ENCODE assay signal across 16 cellular contexts in the genomic region with DNA sequence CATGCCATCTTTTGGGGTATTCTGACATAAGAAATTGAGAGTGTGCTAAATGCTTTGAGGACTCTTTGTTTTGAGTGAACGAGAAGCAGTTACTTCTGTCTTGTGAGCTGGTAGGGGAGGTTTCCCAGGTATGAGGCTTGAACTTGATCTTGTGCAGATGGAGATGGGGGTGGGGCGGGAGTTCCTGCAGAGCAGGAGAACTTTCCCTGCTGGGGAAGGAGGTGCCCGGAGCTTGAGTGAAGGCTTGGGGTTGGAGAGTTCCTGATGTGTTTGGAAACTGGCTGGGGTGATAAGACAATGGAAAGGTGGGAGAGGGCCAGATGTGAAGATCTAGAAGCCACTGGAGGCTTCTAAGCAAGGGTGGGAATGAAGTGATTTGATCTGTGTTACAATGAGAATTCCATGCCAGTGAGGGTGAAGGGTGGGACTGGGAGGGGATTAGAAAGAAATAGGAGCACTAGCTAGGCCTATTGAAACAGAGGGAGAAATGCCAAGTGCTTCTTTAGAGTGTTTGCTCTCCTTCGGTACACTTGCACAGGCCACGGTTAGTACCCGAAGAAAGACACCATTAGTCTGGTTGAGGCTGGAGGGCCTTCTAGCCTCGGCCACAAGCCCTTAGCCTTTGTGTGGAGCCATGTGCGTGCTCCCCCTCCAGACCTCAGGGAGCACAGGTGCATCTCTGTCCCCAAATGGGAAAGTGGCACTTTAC.
"Had no signal": no experiment of that assay in that cellular context is flagged by ENCODE, and none has a peak within 500 bp of the region (broad histone marks: within the 10 kb centered on the region; RNA-seq: fewer than 3 reads in every experiment).

No MANE protein-coding gene starts in this region.

- H3K4me3 Mint-ChIP-seq: activated naive CD4-positive, alpha-beta T cell treated with anti-CD3 and anti-CD28 coated beads, Interleukin-2, amount 50 U/mL, for 24 hours; central memory CD8-positive, alpha-beta T cell; immature natural killer cell; nephron progenitor cell; stimulated activated naive CD8-positive, alpha-beta T cell treated with anti-CD3 and anti-CD28 coated beads, Interleukin-15, Interleukin-2, amounts not matched to agents 100 ng/mL and 50 ng/mL, for 24 hours had no signal

- H3K36me3 ChIP-seq: ascending aorta, colonic mucosa, prostate gland, right atrium auricular region, transverse colon had no signal

- H3K9me3 ChIP-seq: ascending aorta, colonic mucosa, prostate gland, right atrium auricular region, transverse colon had no signal

- H3K9me3 Mint-ChIP-seq: activated naive CD4-positive, alpha-beta T cell treated with anti-CD3 and anti-CD28 coated beads, Interleukin-2, amount 50 U/mL, for 24 hours; central memory CD8-positive, alpha-beta T cell; immature natural killer cell; stimulated activated naive CD8-positive, alpha-beta T cell treated with anti-CD3 and anti-CD28 coated beads, Interleukin-15, Interleukin-2, amounts not matched to agents 100 ng/mL and 50 ng/mL, for 24 hours had no signal

- H3K4me1 ChIP-seq: colonic mucosa, prostate gland had no signal

- H3K4me1 Mint-ChIP-seq: central memory CD8-positive, alpha-beta T cell had no signal

- H3K27ac Mint-ChIP-seq: activated naive CD4-positive, alpha-beta T cell treated with anti-CD3 and anti-CD28 coated beads, Interleukin-2, amount 50 U/mL, for 24 hours; immature natural killer cell; nephron progenitor cell; stimulated activated naive CD8-positive, alpha-beta T cell treated with anti-CD3 and anti-CD28 coated beads, Interleukin-15, Interleukin-2, amounts not matched to agents 100 ng/mL and 50 ng/mL, for 24 hours had no signal

- H3K36me3 Mint-ChIP-seq: activated naive CD4-positive, alpha-beta T cell treated with anti-CD3 and anti-CD28 coated beads, Interleukin-2, amount 50 U/mL, for 24 hours had no signal

- DNase-seq: activated CD4-positive, alpha-beta T cell treated with anti-CD3 and anti-CD28 coated beads, Interleukin-2, amount 50 U/mL, for 4 hours; activated gamma-delta T cell; colonic mucosa; foreskin melanocyte; head of caudate nucleus; immature natural killer cell; nephron progenitor cell; T-helper 2 cell; transverse colon had no signal

- H3K27ac ChIP-seq: ascending aorta, colonic mucosa, prostate gland, right atrium auricular region, transverse colon, VCaP had no signal

- H3K4me3 ChIP-seq: ascending aorta, colonic mucosa, prostate gland, right atrium auricular region, transverse colon had no signal

- H3K27me3 ChIP-seq: right atrium auricular region had no signal
